In genomic region chr5:76691470-76692273, GRCh38 we compare ENCODE assay signal across 9 cellular contexts. TPM values are rescaled to one million over a fixed set of nuclear protein-coding genes. Genes with fewer than 3 reads are reported as not detected.
DNase-seq lines count a peak whose midpoint lies in the region; ATAC-seq and TF ChIP-seq lines count a peak whose summit lies in the region.
"Had no signal": no experiment of that assay in that cellular context is flagged by ENCODE, and none has a peak within 500 bp of the region (broad histone marks: within the 10 kb centered on the region; RNA-seq: fewer than 3 reads in every experiment).

No MANE protein-coding gene starts in this region.

- H3K27me3 Mint-ChIP-seq in activated CD8-positive, alpha-beta memory T cell treated with anti-CD3 and anti-CD28 coated beads, Interleukin-2, amount 10 ng/mL, durations not matched to agents 7 days and 5 days: no peaks in the 10 kb centered on the region
- H3K27me3 Mint-ChIP-seq in activated CD4-positive, alpha-beta memory T cell treated with anti-CD3 and anti-CD28 coated beads, Interleukin-2, amount 10 ng/mL, durations not matched to agents 7 days and 5 days: no peaks in the 10 kb centered on the region

- H3K36me3 Mint-ChIP-seq in activated CD8-positive, alpha-beta memory T cell treated with anti-CD3 and anti-CD28 coated beads, Interleukin-2, amount 10 ng/mL, durations not matched to agents 7 days and 5 days: peaks cover 66% of the 10 kb centered on the region
- H3K36me3 Mint-ChIP-seq in activated CD4-positive, alpha-beta memory T cell treated with anti-CD3 and anti-CD28 coated beads, Interleukin-2, amount 10 ng/mL, durations not matched to agents 7 days and 5 days (ENCODE audit: low read depth): peaks cover 75% of the 10 kb centered on the region

- no peak for TF ChIP-seq POLR2A in suprapubic skin (IDR thresholded peaks at IDR 0.05)

- ATAC-seq in activated CD8-positive, alpha-beta memory T cell treated with anti-CD3 and anti-CD28 coated beads, Interleukin-2, amount 10 ng/mL, durations not matched to agents 7 days and 5 days: peak; percentile 87
- ATAC-seq in GM21825 (IDR thresholded peaks at IDR 0.05; ENCODE audit: unreplicated experiment): no peak
- no peak for ATAC-seq in HG02798 (IDR thresholded peaks at IDR 0.05; ENCODE audit: poor library complexity, unreplicated experiment)

- TF ChIP-seq EP300 in suprapubic skin (IDR thresholded peaks at IDR 0.05): no peak

- peak overlapping the region; percentile 19 to 37 for H3K27ac ChIP-seq in right atrium auricular region
- peak overlapping the region; percentile 55 for H3K27ac ChIP-seq in suprapubic skin
- H3K27ac ChIP-seq: testis had no signal

- CTCF ChIA-PET in activated CD8-positive, alpha-beta memory T cell treated with anti-CD3 and anti-CD28 coated beads, Interleukin-2, amount 10 ng/mL, durations not matched to agents 7 days and 5 days (lab: Charles Lee): interaction anchor here (1.5 to 3.7 kb wide), 2 partner anchors 14 to 83 kb away, joined by 4 to 18 read pairs; no protein-coding TSS in a partner anchor
- CTCF ChIA-PET in activated CD4-positive, alpha-beta memory T cell treated with anti-CD3 and anti-CD28 coated beads, Interleukin-2, amount 10 ng/mL, durations not matched to agents 7 days and 5 days (lab: Charles Lee): interaction anchor here (3.2 kb wide), 1 partner anchor 83 kb away, joined by 12 read pairs; no protein-coding TSS in a partner anchor

- H3K4me1 ChIP-seq in right atrium auricular region (peaks cover 0 to 5% of the 10 kb centered on the region in 2 donors), suprapubic skin (peaks cover 8% of the 10 kb centered on the region)

- H3K4me1 Mint-ChIP-seq in activated CD8-positive, alpha-beta memory T cell treated with anti-CD3 and anti-CD28 coated beads, Interleukin-2, amount 10 ng/mL, durations not matched to agents 7 days and 5 days: peaks cover 34% of the 10 kb centered on the region
- peaks cover 28% of the 10 kb centered on the region for H3K4me1 Mint-ChIP-seq in activated CD4-positive, alpha-beta memory T cell treated with anti-CD3 and anti-CD28 coated beads, Interleukin-2, amount 10 ng/mL, durations not matched to agents 7 days and 5 days

- H3K9me3 ChIP-seq in right atrium auricular region: no peaks in the 10 kb centered on the region
- no peaks in the 10 kb centered on the region for H3K9me3 ChIP-seq in suprapubic skin
- H3K9me3 ChIP-seq: testis had no signal

- H3K27me3 ChIP-seq in right atrium auricular region: no peaks in the 10 kb centered on the region
- no peaks in the 10 kb centered on the region for H3K27me3 ChIP-seq in suprapubic skin
- H3K27me3 ChIP-seq: testis had no signal

- POLR2A ChIA-PET in activated CD4-positive, alpha-beta memory T cell treated with anti-CD3 and anti-CD28 coated beads, Interleukin-2, amount 10 ng/mL, durations not matched to agents 7 days and 5 days (lab: Charles Lee): interaction anchor here (1.0 kb wide), 1 partner anchor 19 kb away, joined by 3 read pairs; no protein-coding TSS in a partner anchor

- H3K27ac Mint-ChIP-seq in activated CD8-positive, alpha-beta memory T cell treated with anti-CD3 and anti-CD28 coated beads, Interleukin-2, amount 10 ng/mL, durations not matched to agents 7 days and 5 days: peak overlapping the region; percentile 79
- H3K27ac Mint-ChIP-seq in activated CD4-positive, alpha-beta memory T cell treated with anti-CD3 and anti-CD28 coated beads, Interleukin-2, amount 10 ng/mL, durations not matched to agents 7 days and 5 days: peak overlapping the region; percentile 60

- 53% methylated on average over 5 of the region's 5 CpGs for WGBS in suprapubic skin

- no peak for TF ChIP-seq CTCF in right atrium auricular region (IDR thresholded peaks at IDR 0.05)
- TF ChIP-seq CTCF in suprapubic skin (IDR thresholded peaks at IDR 0.05): no peak

- H3K4me3 ChIP-seq in right atrium auricular region: no peak overlapping the region
- no peak overlapping the region for H3K4me3 ChIP-seq in suprapubic skin
- H3K4me3 ChIP-seq: testis had no signal

- DNase-seq in activated CD8-positive, alpha-beta memory T cell treated with anti-CD3 and anti-CD28 coated beads, Interleukin-2, amount 10 ng/mL, durations not matched to agents 7 days and 5 days: no peak
- no peak for DNase-seq in activated CD8-positive, alpha-beta memory T cell treated with anti-CD3 and anti-CD28 coated beads, Interleukin-2, amount 50 U/mL, for 4 hours
- no peak for DNase-seq in activated CD4-positive, alpha-beta memory T cell treated with anti-CD3 and anti-CD28 coated beads, Interleukin-2, amount 10 ng/mL, durations not matched to agents 7 days and 5 days
- DNase-seq in right atrium auricular region (ENCODE audit: low spot score) (no peak), suprapubic skin (ENCODE audit: low spot score in 2 of 2) (no peak), NCI-H2171 (lab: John Stamatoyannopoulos, UW) (no peak)
- DNase-seq: testis had no signal

- H3K9me3 Mint-ChIP-seq in activated CD8-positive, alpha-beta memory T cell treated with anti-CD3 and anti-CD28 coated beads, Interleukin-2, amount 10 ng/mL, durations not matched to agents 7 days and 5 days (ENCODE audit: low read depth): no peaks in the 10 kb centered on the region
- no peaks in the 10 kb centered on the region for H3K9me3 Mint-ChIP-seq in activated CD4-positive, alpha-beta memory T cell treated with anti-CD3 and anti-CD28 coated beads, Interleukin-2, amount 10 ng/mL, durations not matched to agents 7 days and 5 days

- peak overlapping the region; percentile 56 for H3K4me3 Mint-ChIP-seq in activated CD8-positive, alpha-beta memory T cell treated with anti-CD3 and anti-CD28 coated beads, Interleukin-2, amount 10 ng/mL, durations not matched to agents 7 days and 5 days
- H3K4me3 Mint-ChIP-seq in activated CD4-positive, alpha-beta memory T cell treated with anti-CD3 and anti-CD28 coated beads, Interleukin-2, amount 10 ng/mL, durations not matched to agents 7 days and 5 days: no peak overlapping the region

- H3K36me3 ChIP-seq in right atrium auricular region: no peaks in the 10 kb centered on the region
- no peaks in the 10 kb centered on the region for H3K36me3 ChIP-seq in suprapubic skin

RNA-seq across cellular contexts. Expression of gene F2R, which starts 24.3 kb away (rescaled TPM):
- 10 to 100 TPM; 39.7 to 44.7 TPM for total RNA-seq in activated CD8-positive, alpha-beta memory T cell treated with anti-CD3 and anti-CD28 coated beads, Interleukin-2, amount 10 ng/mL, durations not matched to agents 7 days and 5 days
- total RNA-seq in activated CD4-positive, alpha-beta memory T cell treated with anti-CD3 and anti-CD28 coated beads, Interleukin-2, amount 10 ng/mL, durations not matched to agents 7 days and 5 days: 10 to 100 TPM; 35.0 to 36.6 TPM
- 10 to 100 TPM; 16.1 to 46.7 TPM for total RNA-seq in right atrium auricular region
- total RNA-seq in suprapubic skin: 10 to 100 TPM; 33.8 to 48.6 (median 45.7) TPM
